Comparison of ENCODE assay signal across 1 cellular context in genomic region chr22:42947211-42947990, GRCh38.
TF ChIP-seq lines count a peak whose summit lies in the region.

No MANE protein-coding gene starts in this region.

TF ChIP-seq in HepG2, 621 proteins besides CTCF, POLR2A, EP300 and RAD21 (continued from another document and continues in another):
- no peak for TF ChIP-seq ZFP91 (CRISPR knock-in tag; IDR thresholded peaks at IDR 0.05; ENCODE audit: borderline replicate concordance)
- TF ChIP-seq GLI4 (CRISPR knock-in tag; IDR thresholded peaks at IDR 0.05; ENCODE audit: borderline replicate concordance), result no peak
- peak; percentile 19; the same call in 1 of the 2 replicates for TF ChIP-seq ZBTB38 (CRISPR knock-in tag; IDR thresholded peaks at IDR 0.05)
- 0 out of 2 replicates have a peak, but pooled peaks have one; percentile 36 for TF ChIP-seq NR2F2 (IDR thresholded peaks at IDR 0.05; ENCODE audit: borderline replicate concordance, low read depth)
- no peak for TF ChIP-seq ZNF629 (CRISPR knock-in tag; conservative IDR thresholded peaks at IDR 0.05)
- TF ChIP-seq FOXO1 (CRISPR knock-in tag; IDR thresholded peaks at IDR 0.05), result peak; percentile 59; the same call in 1 of the 2 replicates
- 0 out of 2 replicates have a peak, but pooled peaks have one; percentile 22 for TF ChIP-seq KMT2B (CRISPR knock-in tag; IDR thresholded peaks at IDR 0.05)
- TF ChIP-seq TRIM22 (IDR thresholded peaks at IDR 0.05), result no peak
- no peak; the same call in 1 of the 2 replicates for TF ChIP-seq DRAP1 (CRISPR knock-in tag; IDR thresholded peaks at IDR 0.05)
- TF ChIP-seq ZSCAN31 (CRISPR knock-in tag; IDR thresholded peaks at IDR 0.05; ENCODE audit: low read depth), result no peak
- TF ChIP-seq ZBTB7B (CRISPR knock-in tag; IDR thresholded peaks at IDR 0.05), result peak; percentile 74; the same call in 1 of the 2 replicates
- TF ChIP-seq RARA (CRISPR knock-in tag; IDR thresholded peaks at IDR 0.05), result peak; percentile 84
- peak; percentile 66 for TF ChIP-seq ZNF687 (CRISPR knock-in tag; IDR thresholded peaks at IDR 0.05)
- peak; percentile 70; the same call in 1 of the 2 replicates for TF ChIP-seq HIC2 (CRISPR knock-in tag; IDR thresholded peaks at IDR 0.05; ENCODE audit: low read depth)
- 0 out of 2 replicates have a peak, but pooled peaks have one; percentile 59 for TF ChIP-seq ZNF292 (CRISPR knock-in tag; IDR thresholded peaks at IDR 0.05; ENCODE audit: borderline replicate concordance, low read depth)
- TF ChIP-seq SAP130 (CRISPR knock-in tag; IDR thresholded peaks at IDR 0.05; ENCODE audit: low read depth), result peak; percentile 80
- no peak for TF ChIP-seq ZBTB34 (CRISPR knock-in tag; IDR thresholded peaks at IDR 0.05)
- peak; percentile 18; the same call in 1 of the 3 replicates for TF ChIP-seq MXI1 (IDR thresholded peaks at IDR 0.05; ENCODE audit: borderline replicate concordance, low read depth, low read length)
- TF ChIP-seq ZMAT3 (CRISPR knock-in tag; conservative IDR thresholded peaks at IDR 0.05), result 0 out of 2 replicates have a peak, but pooled peaks have one; percentile 1
- no peak for TF ChIP-seq ZFY (CRISPR knock-in tag; IDR thresholded peaks at IDR 0.05)
- TF ChIP-seq NRL (CRISPR knock-in tag; IDR thresholded peaks at IDR 0.05; ENCODE audit: borderline replicate concordance), result no peak
- peak; percentile 77; the same call in 1 of the 2 replicates for TF ChIP-seq ATF3 (CRISPR knock-in tag; IDR thresholded peaks at IDR 0.05)
- TF ChIP-seq ZNF619 (CRISPR knock-in tag; IDR thresholded peaks at IDR 0.05), result no peak
- TF ChIP-seq HNRNPLL (IDR thresholded peaks at IDR 0.05; ENCODE audit: low read depth, low read length, poor library complexity, severe bottlenecking), result no peak
- no peak for TF ChIP-seq FOXP1 (IDR thresholded peaks at IDR 0.05)
- TF ChIP-seq FOXP1 (CRISPR knock-in tag; IDR thresholded peaks at IDR 0.05), result peak; percentile 18; the same call in 1 of the 2 replicates
- peak; percentile 65 for TF ChIP-seq NCOA2 (CRISPR knock-in tag; IDR thresholded peaks at IDR 0.05)
- TF ChIP-seq ZNF503 (CRISPR knock-in tag; IDR thresholded peaks at IDR 0.05), result peak; percentile 59; the same call in 1 of the 2 replicates
- no peak for TF ChIP-seq GABPA (IDR thresholded peaks at IDR 0.05; ENCODE audit: low read depth, low read length)
- peak; percentile 60; the same call in 1 of the 2 replicates for TF ChIP-seq GABPA (CRISPR knock-in tag; IDR thresholded peaks at IDR 0.05; ENCODE audit: low read depth)
- TF ChIP-seq RBFOX2 (IDR thresholded peaks at IDR 0.05; ENCODE audit: low read depth, low read length), result 0 out of 2 replicates have a peak, but pooled peaks have one; percentile 20
- peak; percentile 65; the same call in 1 of the 2 replicates for TF ChIP-seq RXRA (CRISPR knock-in tag; IDR thresholded peaks at IDR 0.05)
- no peak for TF ChIP-seq KLF12 (CRISPR knock-in tag; IDR thresholded peaks at IDR 0.05; ENCODE audit: borderline replicate concordance)
- 0 out of 2 replicates have a peak, but pooled peaks have one; percentile 33 for TF ChIP-seq BCL6 (CRISPR knock-in tag; IDR thresholded peaks at IDR 0.05)
- TF ChIP-seq ZNF598 (CRISPR knock-in tag; IDR thresholded peaks at IDR 0.05; ENCODE audit: borderline replicate concordance), result no peak
- TF ChIP-seq NFYC (CRISPR knock-in tag; IDR thresholded peaks at IDR 0.05), result 0 out of 2 replicates have a peak, but pooled peaks have one; percentile 28
- 0 out of 2 replicates have a peak, but pooled peaks have one; percentile 11 for TF ChIP-seq IRF2 (CRISPR knock-in tag; IDR thresholded peaks at IDR 0.05)
- TF ChIP-seq PBX2 (CRISPR knock-in tag; IDR thresholded peaks at IDR 0.05), result no peak
- TF ChIP-seq TEF (CRISPR knock-in tag; IDR thresholded peaks at IDR 0.05), result no peak
- no peak for TF ChIP-seq ZNF350 (CRISPR knock-in tag; IDR thresholded peaks at IDR 0.05; ENCODE audit: borderline replicate concordance, low read depth)
- TF ChIP-seq HOMEZ (CRISPR knock-in tag; IDR thresholded peaks at IDR 0.05; ENCODE audit: low read depth), result peak; percentile 57; the same call in 1 of the 2 replicates
- no peak for TF ChIP-seq ZFP36 (IDR thresholded peaks at IDR 0.05; ENCODE audit: borderline replicate concordance, low read depth, low read length, partially characterized antibody)
- TF ChIP-seq FOXK1 (CRISPR knock-in tag; IDR thresholded peaks at IDR 0.05; ENCODE audit: borderline replicate concordance, low read depth), result peak; percentile 42; the same call in 1 of the 2 replicates
- peak; percentile 14; the same call in 1 of the 2 replicates for TF ChIP-seq TBX2 (CRISPR knock-in tag; IDR thresholded peaks at IDR 0.05; ENCODE audit: borderline replicate concordance)
- peak; percentile 32 for TF ChIP-seq XRCC5 (optimal IDR thresholded peaks at IDR 0.05; ENCODE audit: low read length)
